ENCODE assay signal across 20 cellular contexts in genomic region chr2:155965415-155966070, GRCh38.
DNase-seq lines count a peak whose midpoint lies in the region; ATAC-seq, FAIRE-seq and TF ChIP-seq lines count a peak whose summit lies in the region.
"Had no signal": no experiment of that assay in that cellular context is flagged by ENCODE, and none has a peak within 500 bp of the region (broad histone marks: within the 10 kb centered on the region; RNA-seq: fewer than 3 reads in every experiment).

No MANE protein-coding gene starts in this region.

- no peaks in the 10 kb centered on the region for H3K4me1 Mint-ChIP-seq in mesothelial cell of epicardium
- H3K4me1 Mint-ChIP-seq: activated T-helper 17 cell treated with anti-CD3 and anti-CD28 coated beads, Interleukin-2, amount 50 U/mL, for 72 hours had no signal

- no peak overlapping the region for H3K27ac Mint-ChIP-seq in mesothelial cell of epicardium
- H3K27ac Mint-ChIP-seq: activated CD8-positive, alpha-beta T cell treated with anti-CD3 and anti-CD28 coated beads for 36 hours; activated T-helper 17 cell treated with anti-CD3 and anti-CD28 coated beads, Interleukin-2, amount 50 U/mL, for 72 hours had no signal

- TF ChIP-seq CTCF in D721Med (IDR thresholded peaks at IDR 0.05; ENCODE audit: insufficient read depth, missing control alignments) (no peak), mesothelial cell of epicardium (IDR thresholded peaks at IDR 0.05; ENCODE audit: unreplicated experiment) (no peak)

- FAIRE-seq in D721Med (lab: Jason Lieb, UNC), result peak; percentile 70
- FAIRE-seq: colon had no signal

- H3K9me3 Mint-ChIP-seq in mesothelial cell of epicardium, result peaks cover 3% of the 10 kb centered on the region
- H3K9me3 Mint-ChIP-seq: activated CD8-positive, alpha-beta T cell treated with anti-CD3 and anti-CD28 coated beads for 36 hours; activated T-helper 17 cell treated with anti-CD3 and anti-CD28 coated beads, Interleukin-2, amount 50 U/mL, for 72 hours had no signal

- no peak for ATAC-seq in GM19452 (IDR thresholded peaks at IDR 0.05; ENCODE audit: unreplicated experiment)
- no peak for ATAC-seq in GM21786 (IDR thresholded peaks at IDR 0.05; ENCODE audit: unreplicated experiment)
- ATAC-seq: activated CD8-positive, alpha-beta T cell treated with anti-CD3 and anti-CD28 coated beads for 36 hours; activated T-helper 17 cell treated with anti-CD3 and anti-CD28 coated beads, Interleukin-2, amount 50 U/mL, for 72 hours; upper lobe of right lung had no signal

- peak overlapping the region; percentile 36 for H3K4me3 Mint-ChIP-seq in mesothelial cell of epicardium
- H3K4me3 Mint-ChIP-seq: activated CD8-positive, alpha-beta T cell treated with anti-CD3 and anti-CD28 coated beads for 36 hours; activated T-helper 17 cell treated with anti-CD3 and anti-CD28 coated beads, Interleukin-2, amount 50 U/mL, for 72 hours had no signal

- peaks cover 2% of the 10 kb centered on the region for H3K36me3 Mint-ChIP-seq in mesothelial cell of epicardium

- no peaks in the 10 kb centered on the region for H3K27me3 Mint-ChIP-seq in mesothelial cell of epicardium (ENCODE audit: low read depth)
- H3K27me3 Mint-ChIP-seq: activated CD8-positive, alpha-beta T cell treated with anti-CD3 and anti-CD28 coated beads for 36 hours; activated T-helper 17 cell treated with anti-CD3 and anti-CD28 coated beads, Interleukin-2, amount 50 U/mL, for 72 hours had no signal

- no peak for DNase-seq in D721Med (ENCODE audit: insufficient read length, low spot score)
- peak; percentile 3 for DNase-seq in M059J (ENCODE audit: low read depth)
- peak; percentile 33 for DNase-seq in astrocyte of the hippocampus (ENCODE audit: low read depth, low spot score)
- no peak for DNase-seq in mesothelial cell of epicardium (ENCODE audit: low spot score in 2 of 2, unreplicated experiment in 2 of 2)
- no peak for DNase-seq in NOMO-1 treated with dmso at 0.1 percent for 144 hours (lab: John Stamatoyannopoulos, UW; ENCODE audit: unreplicated experiment)
- no peak for DNase-seq in activated CD8-positive, alpha-beta memory T cell treated with anti-CD3 and anti-CD28 coated beads, Interleukin-2, amount 50 U/mL, for 48 hours
- DNase-seq: activated CD8-positive, alpha-beta T cell treated with anti-CD3 and anti-CD28 coated beads for 36 hours; HCEC 1CT; KBM-7; kidney glomerular epithelial cell; NCI-H1105; NCI-H446 treated with DMSO at 0.1 percent for 48 hours; ovary; PC-9; stimulated activated naive CD4-positive, alpha-beta T cell treated with Interleukin-2 at 50 U/mL for 16 hours; upper lobe of right lung had no signal

Comparison
In these comparisons a context has a peak if more than half of its experiments do, and no peak if none do; other contexts are left out.
1. DNase-seq: peak in M059J (single experiment) and astrocyte of the hippocampus (single experiment); none in D721Med (single experiment), mesothelial cell of epicardium (0 of 2), NOMO-1 treated with dmso at 0.1 percent for 144 hours (single experiment) and activated CD8-positive, alpha-beta memory T cell treated with anti-CD3 and anti-CD28 coated beads, Interleukin-2, amount 50 U/mL, for 48 hours (single experiment).